Comparison of ENCODE assay signal across 2 cellular contexts in the genomic region with DNA sequence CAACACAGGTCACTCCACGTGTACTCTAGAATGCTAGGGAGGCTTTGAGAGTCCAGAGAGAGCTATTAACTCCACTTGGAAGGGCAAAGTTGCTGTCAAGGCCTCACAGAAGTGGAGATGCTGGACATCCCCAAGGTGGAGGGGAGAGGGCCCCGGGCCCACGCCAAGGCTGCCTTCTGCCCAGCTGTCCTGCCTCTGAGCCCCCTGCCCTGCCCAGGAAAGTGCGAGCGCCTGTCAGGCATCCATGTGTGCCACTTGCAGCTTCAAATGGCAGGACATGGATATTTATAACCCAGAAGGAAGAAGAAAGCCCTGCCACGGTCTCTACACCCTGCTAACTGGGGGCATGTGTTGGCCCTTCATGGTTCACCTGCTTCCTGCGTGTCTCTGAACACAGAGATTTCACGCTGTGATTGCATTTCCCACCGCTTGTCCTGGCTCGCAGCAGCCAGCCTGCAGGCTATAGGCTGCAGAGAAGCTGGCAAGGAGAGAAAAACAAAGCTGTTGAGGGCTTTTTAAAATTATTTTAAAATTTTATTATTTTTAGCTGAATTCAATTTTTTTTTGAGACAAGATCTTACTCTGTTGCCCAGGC.
TF ChIP-seq lines count a peak whose summit lies in the region.

No MANE protein-coding gene starts in this region.

TF ChIP-seq in SK-N-SH, 30 proteins besides CTCF, POLR2A, EP300 and RAD21 (continued from another document):
- TF ChIP-seq, protein P1, sequence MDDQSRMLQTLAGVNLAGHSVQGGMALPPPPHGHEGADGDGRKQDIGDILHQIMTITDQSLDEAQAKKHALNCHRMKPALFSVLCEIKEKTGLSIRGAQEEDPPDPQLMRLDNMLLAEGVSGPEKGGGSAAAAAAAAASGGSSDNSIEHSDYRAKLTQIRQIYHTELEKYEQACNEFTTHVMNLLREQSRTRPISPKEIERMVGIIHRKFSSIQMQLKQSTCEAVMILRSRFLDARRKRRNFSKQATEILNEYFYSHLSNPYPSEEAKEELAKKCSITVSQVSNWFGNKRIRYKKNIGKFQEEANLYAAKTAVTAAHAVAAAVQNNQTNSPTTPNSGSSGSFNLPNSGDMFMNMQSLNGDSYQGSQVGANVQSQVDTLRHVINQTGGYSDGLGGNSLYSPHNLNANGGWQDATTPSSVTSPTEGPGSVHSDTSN (IDR thresholded peaks at IDR 0.05): no peak
- TF ChIP-seq, protein P2, sequence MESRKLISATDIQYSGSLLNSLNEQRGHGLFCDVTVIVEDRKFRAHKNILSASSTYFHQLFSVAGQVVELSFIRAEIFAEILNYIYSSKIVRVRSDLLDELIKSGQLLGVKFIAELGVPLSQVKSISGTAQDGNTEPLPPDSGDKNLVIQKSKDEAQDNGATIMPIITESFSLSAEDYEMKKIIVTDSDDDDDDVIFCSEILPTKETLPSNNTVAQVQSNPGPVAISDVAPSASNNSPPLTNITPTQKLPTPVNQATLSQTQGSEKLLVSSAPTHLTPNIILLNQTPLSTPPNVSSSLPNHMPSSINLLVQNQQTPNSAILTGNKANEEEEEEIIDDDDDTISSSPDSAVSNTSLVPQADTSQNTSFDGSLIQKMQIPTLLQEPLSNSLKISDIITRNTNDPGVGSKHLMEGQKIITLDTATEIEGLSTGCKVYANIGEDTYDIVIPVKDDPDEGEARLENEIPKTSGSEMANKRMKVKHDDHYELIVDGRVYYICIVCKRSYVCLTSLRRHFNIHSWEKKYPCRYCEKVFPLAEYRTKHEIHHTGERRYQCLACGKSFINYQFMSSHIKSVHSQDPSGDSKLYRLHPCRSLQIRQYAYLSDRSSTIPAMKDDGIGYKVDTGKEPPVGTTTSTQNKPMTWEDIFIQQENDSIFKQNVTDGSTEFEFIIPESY (IDR thresholded peaks at IDR 0.05; ENCODE audit: borderline replicate concordance, low read depth): no peak
- TF ChIP-seq EZH2phosphoT487 (IDR thresholded peaks at IDR 0.05; ENCODE audit: borderline replicate concordance, low read depth): no peak
- TF ChIP-seq, protein P3, sequence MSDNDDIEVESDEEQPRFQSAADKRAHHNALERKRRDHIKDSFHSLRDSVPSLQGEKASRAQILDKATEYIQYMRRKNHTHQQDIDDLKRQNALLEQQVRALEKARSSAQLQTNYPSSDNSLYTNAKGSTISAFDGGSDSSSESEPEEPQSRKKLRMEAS (IDR thresholded peaks at IDR 0.05; ENCODE audit: low read depth): no peak
- TF ChIP-seq, protein P4, sequence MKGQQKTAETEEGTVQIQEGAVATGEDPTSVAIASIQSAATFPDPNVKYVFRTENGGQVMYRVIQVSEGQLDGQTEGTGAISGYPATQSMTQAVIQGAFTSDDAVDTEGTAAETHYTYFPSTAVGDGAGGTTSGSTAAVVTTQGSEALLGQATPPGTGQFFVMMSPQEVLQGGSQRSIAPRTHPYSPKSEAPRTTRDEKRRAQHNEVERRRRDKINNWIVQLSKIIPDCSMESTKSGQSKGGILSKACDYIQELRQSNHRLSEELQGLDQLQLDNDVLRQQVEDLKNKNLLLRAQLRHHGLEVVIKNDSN (IDR thresholded peaks at IDR 0.05; ENCODE audit: borderline replicate concordance, low read depth): no peak
TF ChIP-seq in SK-N-SH: peak in this region for 1.

TF ChIP-seq in SK-N-SH treated with all-trans-retinoic acid at 6 μM for 48 hours, 23 proteins besides CTCF, POLR2A, EP300 and RAD21 (continued from another document):
- TF ChIP-seq, protein P5, sequence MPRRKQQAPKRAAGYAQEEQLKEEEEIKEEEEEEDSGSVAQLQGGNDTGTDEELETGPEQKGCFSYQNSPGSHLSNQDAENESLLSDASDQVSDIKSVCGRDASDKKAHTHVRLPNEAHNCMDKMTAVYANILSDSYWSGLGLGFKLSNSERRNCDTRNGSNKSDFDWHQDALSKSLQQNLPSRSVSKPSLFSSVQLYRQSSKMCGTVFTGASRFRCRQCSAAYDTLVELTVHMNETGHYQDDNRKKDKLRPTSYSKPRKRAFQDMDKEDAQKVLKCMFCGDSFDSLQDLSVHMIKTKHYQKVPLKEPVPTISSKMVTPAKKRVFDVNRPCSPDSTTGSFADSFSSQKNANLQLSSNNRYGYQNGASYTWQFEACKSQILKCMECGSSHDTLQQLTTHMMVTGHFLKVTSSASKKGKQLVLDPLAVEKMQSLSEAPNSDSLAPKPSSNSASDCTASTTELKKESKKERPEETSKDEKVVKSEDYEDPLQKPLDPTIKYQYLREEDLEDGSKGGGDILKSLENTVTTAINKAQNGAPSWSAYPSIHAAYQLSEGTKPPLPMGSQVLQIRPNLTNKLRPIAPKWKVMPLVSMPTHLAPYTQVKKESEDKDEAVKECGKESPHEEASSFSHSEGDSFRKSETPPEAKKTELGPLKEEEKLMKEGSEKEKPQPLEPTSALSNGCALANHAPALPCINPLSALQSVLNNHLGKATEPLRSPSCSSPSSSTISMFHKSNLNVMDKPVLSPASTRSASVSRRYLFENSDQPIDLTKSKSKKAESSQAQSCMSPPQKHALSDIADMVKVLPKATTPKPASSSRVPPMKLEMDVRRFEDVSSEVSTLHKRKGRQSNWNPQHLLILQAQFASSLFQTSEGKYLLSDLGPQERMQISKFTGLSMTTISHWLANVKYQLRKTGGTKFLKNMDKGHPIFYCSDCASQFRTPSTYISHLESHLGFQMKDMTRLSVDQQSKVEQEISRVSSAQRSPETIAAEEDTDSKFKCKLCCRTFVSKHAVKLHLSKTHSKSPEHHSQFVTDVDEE (CRISPR knock-in tag; IDR thresholded peaks at IDR 0.05): no peak
- TF ChIP-seq, protein P6, sequence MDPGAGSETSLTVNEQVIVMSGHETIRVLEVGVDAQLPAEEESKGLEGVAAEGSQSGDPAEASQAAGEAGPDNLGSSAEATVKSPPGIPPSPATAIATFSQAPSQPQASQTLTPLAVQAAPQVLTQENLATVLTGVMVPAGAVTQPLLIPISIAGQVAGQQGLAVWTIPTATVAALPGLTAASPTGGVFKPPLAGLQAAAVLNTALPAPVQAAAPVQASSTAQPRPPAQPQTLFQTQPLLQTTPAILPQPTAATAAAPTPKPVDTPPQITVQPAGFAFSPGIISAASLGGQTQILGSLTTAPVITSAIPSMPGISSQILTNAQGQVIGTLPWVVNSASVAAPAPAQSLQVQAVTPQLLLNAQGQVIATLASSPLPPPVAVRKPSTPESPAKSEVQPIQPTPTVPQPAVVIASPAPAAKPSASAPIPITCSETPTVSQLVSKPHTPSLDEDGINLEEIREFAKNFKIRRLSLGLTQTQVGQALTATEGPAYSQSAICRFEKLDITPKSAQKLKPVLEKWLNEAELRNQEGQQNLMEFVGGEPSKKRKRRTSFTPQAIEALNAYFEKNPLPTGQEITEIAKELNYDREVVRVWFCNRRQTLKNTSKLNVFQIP (CRISPR knock-in tag; IDR thresholded peaks at IDR 0.05; ENCODE audit: borderline replicate concordance, low read depth): no peak
- no peak for TF ChIP-seq ESRRG (CRISPR knock-in tag; IDR thresholded peaks at IDR 0.05)
